Comparison of ENCODE assay signal across 22 cellular contexts in genomic region chr5:81080809-81081460, GRCh38.
DNase-seq lines count a peak whose midpoint lies in the region; ATAC-seq and TF ChIP-seq lines count a peak whose summit lies in the region.
"Had no signal": no experiment of that assay in that cellular context is flagged by ENCODE, and none has a peak within 500 bp of the region (broad histone marks: within the 10 kb centered on the region; RNA-seq: fewer than 3 reads in every experiment).

No MANE protein-coding gene starts in this region.

- H3K4me1 ChIP-seq in heart left ventricle: peaks cover 0 to 9% (median 0%) of the 10 kb centered on the region in 12 donors
- peaks cover 6% of the 10 kb centered on the region for H3K4me1 ChIP-seq in ovary (ENCODE audit: insufficient read depth)
- no peaks in the 10 kb centered on the region for H3K4me1 ChIP-seq in left lung
- H3K4me1 ChIP-seq: BE2C, Peyer's patch had no signal

- DNase-seq in heart left ventricle: peak in 4 of 5 donors; percentile 22 to 42 (median 31)
- DNase-seq in Right ventricle myocardium superior: no peak
- DNase-seq in fibroblast of peridontal ligament (ENCODE audit: extremely low read depth): peak; percentile 27
- DNase-seq in ovary: peak in 2 of 5 donors; percentile 23 to 39
- DNase-seq in ACHN: no peak
- DNase-seq in left lung: no peak
- DNase-seq: 8988T; BE2C; CD4-positive, CD25-positive, alpha-beta regulatory T cell; COR-L47; DMS 273 treated with DMSO at 0.1 percent for 48 hours; DND-41; KG1; MV-4-11; NCI-H1694 treated with DMSO at 0.1 percent for 48 hours; NCI-H2227 treated with DMSO at 0.1 percent for 48 hours; NCI-H526; Peyer's patch had no signal

- peaks cover 0 to 15% (median 0%) of the 10 kb centered on the region in 12 donors for H3K9me3 ChIP-seq in heart left ventricle
- no peaks in the 10 kb centered on the region for H3K9me3 ChIP-seq in ovary
- peaks cover 0 to 16% of the 10 kb centered on the region in 2 donors for H3K9me3 ChIP-seq in left lung
- H3K9me3 ChIP-seq: BE2C, Peyer's patch had no signal

- TF ChIP-seq CTCF in heart left ventricle (IDR thresholded peaks at IDR 0.05) (no peak), ovary (IDR thresholded peaks at IDR 0.05) (no peak), left lung (IDR thresholded peaks at IDR 0.05) (no peak)

- H3K36me3 ChIP-seq in heart left ventricle: peaks cover 0 to 14% (median 0%) of the 10 kb centered on the region in 9 donors
- H3K36me3 ChIP-seq in ovary: no peaks in the 10 kb centered on the region
- peaks cover 0 to 8% of the 10 kb centered on the region in 2 donors for H3K36me3 ChIP-seq in left lung
- H3K36me3 ChIP-seq: BE2C had no signal

- H3K27me3 ChIP-seq in heart left ventricle (no peaks in the 10 kb centered on the region), ovary (no peaks in the 10 kb centered on the region), left lung (no peaks in the 10 kb centered on the region)
- H3K27me3 ChIP-seq: Peyer's patch had no signal

- intact Hi-C loops in heart left ventricle (cut with DNase I) (loop anchor here in 3 of 10 donors (5.0 to 10.0 kb wide), 2 partner anchors 116 to 119 kb away; partner anchors contain the start of gene RASGRF2 (in 3 of the 3)), Right ventricle myocardium superior (cut with DNase I) (no loop called here), ovary (cut with DNase I) (no loop called here), left lung (cut with DNase I) (no loop called here)

- peak; percentile 47 to 72 (median 51) for ATAC-seq in heart left ventricle
- ATAC-seq in Right ventricle myocardium superior (ENCODE audit: poor library complexity): no peak
- no peak for ATAC-seq in HG02938 (IDR thresholded peaks at IDR 0.05; ENCODE audit: unreplicated experiment)
- ATAC-seq in left lung: no peak
- ATAC-seq: HepG2, Right ventricle myocardium inferior had no signal

- in situ Hi-C loops in ACHN (cut with HindIII; ENCODE audit: low pct_ligation_motif_present, low pct_unique_long_range_greater_than_20kb, low sequenced_read_pairs): no loop called here

- 64 to 78% (median 76%) methylated on average over 7 to 9 of the region's 9 CpGs for WGBS in heart left ventricle, 4 donors
- 16 to 41% (median 18%) methylated on average over 9 of the region's 9 CpGs for WGBS in ovary, 3 donors

- H3K4me3 ChIP-seq in heart left ventricle: peak overlapping the region in 1 of 12 donors; percentile 4
- no peak overlapping the region for H3K4me3 ChIP-seq in ovary
- H3K4me3 ChIP-seq in left lung: no peak overlapping the region
- H3K4me3 ChIP-seq: Peyer's patch had no signal

- TF ChIP-seq EP300 in ovary (IDR thresholded peaks at IDR 0.05): no peak

- no peak for TF ChIP-seq POLR2A in heart left ventricle (IDR thresholded peaks at IDR 0.05)
- no peak for TF ChIP-seq POLR2A in ovary (IDR thresholded peaks at IDR 0.05)

- H3K27ac ChIP-seq in heart left ventricle: peak overlapping the region in 11 of 12 donors; percentile 3 to 64 (median 52)
- H3K27ac ChIP-seq in ovary: peak overlapping the region; percentile 13 to 72
- H3K27ac ChIP-seq in temporal lobe (ENCODE audit: low read depth, low read length): peak overlapping the region; percentile 92
- no peak overlapping the region for H3K27ac ChIP-seq in left lung
- H3K27ac ChIP-seq: Peyer's patch had no signal

Comparison
In these comparisons a context has a peak if more than half of its experiments do, and no peak if none do; other contexts are left out.
1. ATAC-seq: peak in heart left ventricle (4 of 4); none in Right ventricle myocardium superior (single experiment), HG02938 (single experiment) and left lung (single experiment).
2. DNase-seq: peak in heart left ventricle (4 of 5) and fibroblast of peridontal ligament (single experiment); none in Right ventricle myocardium superior (single experiment), ACHN (single experiment) and left lung (0 of 2).
3. H3K27ac ChIP-seq: peak in heart left ventricle (11 of 12), ovary (2 of 2) and temporal lobe (single experiment); none in left lung (0 of 2).